ENCODE assay signal across 1 cellular context in genomic region chr19:6393074-6393981, GRCh38.
A peak's percentile ranks its signal among the peaks of the same experiment; 100 is the strongest.
TF ChIP-seq lines count a peak whose summit lies in the region.

Gene GTF2F1, minus strand, starts transcription at chr19:6393164. Its CDS starts 169 bp downstream, at chr19:6392995.

TF ChIP-seq in K562, 482 proteins besides CTCF, POLR2A, EP300 and RAD21 (continued from another document and continues in another):
- TF ChIP-seq MLX (CRISPR knock-in tag; conservative IDR thresholded peaks at IDR 0.05), result no peak
- TF ChIP-seq SAP30 (IDR thresholded peaks at IDR 0.05; ENCODE audit: borderline replicate concordance, insufficient read depth, low read depth, low read length, poor library complexity, severe bottlenecking), result peak; percentile 49
- no peak for TF ChIP-seq ZNF609 (CRISPR knock-in tag; IDR thresholded peaks at IDR 0.05; ENCODE audit: borderline replicate concordance)
- TF ChIP-seq ZFP36 (IDR thresholded peaks at IDR 0.05; ENCODE audit: low read depth, low read length, partially characterized antibody), result no peak
- TF ChIP-seq TCF3 (CRISPR knock-in tag; IDR thresholded peaks at IDR 0.05), result peak; percentile 5; the same call in 1 of the 2 replicates
- no peak for TF ChIP-seq ZNF551 (CRISPR knock-in tag; IDR thresholded peaks at IDR 0.05)
- TF ChIP-seq TEAD1 (CRISPR knock-in tag; IDR thresholded peaks at IDR 0.05), result 0 out of 4 replicates have a peak, but pooled peaks of 1 of the 2 experiments have one; percentile 42
- no peak for TF ChIP-seq THAP7 (CRISPR knock-in tag; IDR thresholded peaks at IDR 0.05)
- TF ChIP-seq FOXA3 (CRISPR knock-in tag; conservative IDR thresholded peaks at IDR 0.05 in 1 of 2, IDR thresholded peaks at IDR 0.05 in 1 of 2), result no peak
- peak; percentile 47; the same call in 1 of the 2 replicates for TF ChIP-seq KLF13 (tag; IDR thresholded peaks at IDR 0.05; ENCODE audit: borderline replicate concordance, low read depth)
- TF ChIP-seq ZNF431 (CRISPR knock-in tag; IDR thresholded peaks at IDR 0.05), result no peak
- no peak for TF ChIP-seq IRF1 (CRISPR knock-in tag; IDR thresholded peaks at IDR 0.05; ENCODE audit: borderline replicate concordance)
- TF ChIP-seq ZNF589 (CRISPR knock-in tag; IDR thresholded peaks at IDR 0.05; ENCODE audit: low read depth), result 0 out of 2 replicates have a peak, but pooled peaks have one; percentile 51
- TF ChIP-seq E2F3 (CRISPR knock-in tag; IDR thresholded peaks at IDR 0.05), result no peak
- TF ChIP-seq EZH2 (IDR thresholded peaks at IDR 0.05; ENCODE audit: borderline replicate concordance, low read depth, low read length), result no peak
- TF ChIP-seq ETV6 (IDR thresholded peaks at IDR 0.05; ENCODE audit: borderline replicate concordance in 1 of 2, low read depth in 2 of 2, low read length in 1 of 2), result no peak
- TF ChIP-seq ETV6 (CRISPR knock-in tag; IDR thresholded peaks at IDR 0.05; ENCODE audit: borderline replicate concordance), result no peak
- TF ChIP-seq KAT8 (IDR thresholded peaks at IDR 0.05; ENCODE audit: low read depth), result no peak
- TF ChIP-seq GTF2E2 (tag; IDR thresholded peaks at IDR 0.05), result peak; percentile 3; the same call in 1 of the 2 replicates
- no peak for TF ChIP-seq OTX1 (CRISPR knock-in tag; IDR thresholded peaks at IDR 0.05)
- no peak for TF ChIP-seq WHSC1 (IDR thresholded peaks at IDR 0.05; ENCODE audit: low read length)
- TF ChIP-seq MAFG (tag; conservative IDR thresholded peaks at IDR 0.05), result no peak
- TF ChIP-seq SMAD4 (CRISPR knock-in tag; conservative IDR thresholded peaks at IDR 0.05), result 0 out of 2 replicates have a peak, but pooled peaks have one; percentile 57
- no peak for TF ChIP-seq CUX1 (CRISPR knock-in tag; IDR thresholded peaks at IDR 0.05)
- no peak for TF ChIP-seq ZNF318 (IDR thresholded peaks at IDR 0.05; ENCODE audit: borderline replicate concordance in 1 of 2, low read depth in 1 of 2)
- TF ChIP-seq C11orf30 (IDR thresholded peaks at IDR 0.05; ENCODE audit: low read depth), result peak; percentile 86
- no peak for TF ChIP-seq SMC3 (conservative IDR thresholded peaks at IDR 0.05; ENCODE audit: insufficient read depth, low read depth, low read length)
- peak; percentile 46; the same call in 1 of the 2 replicates for TF ChIP-seq MTA1 (IDR thresholded peaks at IDR 0.05; ENCODE audit: borderline replicate concordance)
- no peak for TF ChIP-seq NR0B1 (IDR thresholded peaks at IDR 0.05; ENCODE audit: partially characterized antibody)
- 0 out of 4 replicates have a peak, but pooled peaks of 1 of the 2 experiments have one; percentile 31 for TF ChIP-seq NONO (IDR thresholded peaks at IDR 0.05; ENCODE audit: low read depth in 2 of 2, low read length in 1 of 2)
- no peak for TF ChIP-seq HNRNPL (IDR thresholded peaks at IDR 0.05; ENCODE audit: low read depth, low read length)
